ENCODE assay signal across 20 cellular contexts in the genomic region with DNA sequence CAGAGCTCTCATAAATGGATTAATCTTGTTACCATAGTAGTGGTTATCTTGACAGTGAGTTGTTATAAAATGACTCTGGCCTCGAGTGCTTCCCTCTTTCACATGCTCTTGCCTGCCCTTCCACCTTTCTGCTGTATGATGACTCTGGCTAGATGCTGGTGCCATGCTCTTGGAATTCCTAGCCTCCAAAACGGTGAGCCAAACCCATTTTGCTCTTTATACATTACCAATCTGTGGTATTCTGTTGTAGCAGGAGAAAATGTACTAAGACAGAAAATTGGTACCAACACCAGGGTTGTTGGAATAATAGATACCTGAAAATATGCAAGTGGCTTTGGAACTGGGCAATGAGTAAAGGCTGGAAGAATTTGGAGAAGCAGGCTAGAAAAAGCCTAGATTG. TPM values are rescaled to one million over a fixed set of nuclear protein-coding genes. Genes with fewer than 3 reads are reported as not detected.
"Had no signal": no experiment of that assay in that cellular context is flagged by ENCODE, and none has a peak within 500 bp of the region (broad histone marks: within the 10 kb centered on the region; RNA-seq: fewer than 3 reads in every experiment).

No MANE protein-coding gene starts in this region.

- H3K9me3 ChIP-seq: SJSA1 had no signal

- DNase-seq: KBM-7, MV-4-11, NCI-H1048, NCI-H1436 treated with DMSO at 0.1 percent for 48 hours, NCI-H1694, NCI-H187 treated with DMSO at 0.1 percent for 48 hours, NCI-H2029 treated with DMSO at 0.1 percent for 48 hours, NCI-H2171, NCI-H226, NCI-H446, NCI-H510A, NCI-H526, Right ventricle myocardium superior, RPMI8226, SIG-M5 had no signal

- H3K27ac ChIP-seq: SJSA1, SK-N-MC had no signal

- H3K4me3 ChIP-seq: SJSA1, SK-N-MC had no signal

- H3K4me1 ChIP-seq: SJSA1 had no signal

- FAIRE-seq: RCC 7860 had no signal

- H3K36me3 ChIP-seq: SJSA1 had no signal

RNA-seq across cellular contexts. Expression of gene GDA, which starts 38.1 kb away (rescaled TPM):
- total RNA-seq: LHCN-M2, MCF 10A had no signal
